ENCODE assay signal across 2 cellular contexts in the genomic region with DNA sequence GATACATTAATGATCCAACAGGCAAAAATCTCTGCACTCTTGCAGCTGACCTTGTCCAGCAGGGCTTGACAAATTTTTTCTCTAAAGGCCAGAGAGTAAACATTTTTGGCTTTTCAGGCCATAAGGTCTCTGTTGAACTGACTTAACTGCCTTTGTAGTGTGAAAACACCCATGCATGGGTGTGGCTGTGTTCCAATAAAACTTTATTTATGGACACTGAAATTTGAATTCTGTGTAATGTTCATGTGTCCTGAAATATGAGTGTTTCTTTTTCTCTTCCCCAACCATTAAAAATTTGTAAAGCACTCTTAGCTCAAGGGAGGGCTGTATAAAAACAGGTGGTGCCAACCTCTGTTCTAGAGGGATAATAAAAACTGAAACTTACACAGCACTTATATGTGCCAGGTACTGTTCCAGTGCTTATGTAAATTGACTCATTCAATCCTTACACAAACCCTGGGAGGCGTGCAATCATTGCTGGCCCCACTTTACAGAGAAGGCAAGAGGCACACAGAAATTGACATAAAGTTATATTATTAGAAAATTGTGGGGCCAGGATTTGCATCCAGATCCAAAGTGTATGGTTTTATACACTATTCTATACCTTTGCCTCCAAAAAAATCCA.
TF ChIP-seq lines count a peak whose summit lies in the region.

No MANE protein-coding gene starts in this region.

TF ChIP-seq in HEK293, 187 proteins besides CTCF, POLR2A, EP300 and RAD21 (continued from another document):
- TF ChIP-seq, protein P1, sequence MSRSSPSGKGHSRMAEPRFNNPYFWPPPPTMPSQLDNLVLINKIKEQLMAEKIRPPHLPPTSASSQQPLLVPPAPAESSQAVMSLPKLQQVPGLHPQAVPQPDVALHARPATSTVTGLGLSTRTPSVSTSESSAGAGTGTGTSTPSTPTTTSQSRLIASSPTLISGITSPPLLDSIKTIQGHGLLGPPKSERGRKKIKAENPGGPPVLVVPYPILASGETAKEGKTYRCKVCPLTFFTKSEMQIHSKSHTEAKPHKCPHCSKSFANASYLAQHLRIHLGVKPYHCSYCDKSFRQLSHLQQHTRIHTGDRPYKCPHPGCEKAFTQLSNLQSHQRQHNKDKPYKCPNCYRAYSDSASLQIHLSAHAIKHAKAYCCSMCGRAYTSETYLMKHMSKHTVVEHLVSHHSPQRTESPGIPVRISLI (tag by site-specific recombination; IDR thresholded peaks at IDR 0.05): no peak
- TF ChIP-seq, protein P2, sequence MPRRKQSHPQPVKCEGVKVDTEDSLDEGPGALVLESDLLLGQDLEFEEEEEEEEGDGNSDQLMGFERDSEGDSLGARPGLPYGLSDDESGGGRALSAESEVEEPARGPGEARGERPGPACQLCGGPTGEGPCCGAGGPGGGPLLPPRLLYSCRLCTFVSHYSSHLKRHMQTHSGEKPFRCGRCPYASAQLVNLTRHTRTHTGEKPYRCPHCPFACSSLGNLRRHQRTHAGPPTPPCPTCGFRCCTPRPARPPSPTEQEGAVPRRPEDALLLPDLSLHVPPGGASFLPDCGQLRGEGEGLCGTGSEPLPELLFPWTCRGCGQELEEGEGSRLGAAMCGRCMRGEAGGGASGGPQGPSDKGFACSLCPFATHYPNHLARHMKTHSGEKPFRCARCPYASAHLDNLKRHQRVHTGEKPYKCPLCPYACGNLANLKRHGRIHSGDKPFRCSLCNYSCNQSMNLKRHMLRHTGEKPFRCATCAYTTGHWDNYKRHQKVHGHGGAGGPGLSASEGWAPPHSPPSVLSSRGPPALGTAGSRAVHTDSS (tag by site-specific recombination; IDR thresholded peaks at IDR 0.05): no peak
- TF ChIP-seq ZNF626 (tag by site-specific recombination; IDR thresholded peaks at IDR 0.05): no peak
- TF ChIP-seq ZNF785 (tag by site-specific recombination; IDR thresholded peaks at IDR 0.05): no peak
- TF ChIP-seq ZNF121 (tag by site-specific recombination; IDR thresholded peaks at IDR 0.05): no peak
- TF ChIP-seq KLF1 (tag by site-specific recombination; IDR thresholded peaks at IDR 0.05): peak; percentile 72
- TF ChIP-seq, protein P3, sequence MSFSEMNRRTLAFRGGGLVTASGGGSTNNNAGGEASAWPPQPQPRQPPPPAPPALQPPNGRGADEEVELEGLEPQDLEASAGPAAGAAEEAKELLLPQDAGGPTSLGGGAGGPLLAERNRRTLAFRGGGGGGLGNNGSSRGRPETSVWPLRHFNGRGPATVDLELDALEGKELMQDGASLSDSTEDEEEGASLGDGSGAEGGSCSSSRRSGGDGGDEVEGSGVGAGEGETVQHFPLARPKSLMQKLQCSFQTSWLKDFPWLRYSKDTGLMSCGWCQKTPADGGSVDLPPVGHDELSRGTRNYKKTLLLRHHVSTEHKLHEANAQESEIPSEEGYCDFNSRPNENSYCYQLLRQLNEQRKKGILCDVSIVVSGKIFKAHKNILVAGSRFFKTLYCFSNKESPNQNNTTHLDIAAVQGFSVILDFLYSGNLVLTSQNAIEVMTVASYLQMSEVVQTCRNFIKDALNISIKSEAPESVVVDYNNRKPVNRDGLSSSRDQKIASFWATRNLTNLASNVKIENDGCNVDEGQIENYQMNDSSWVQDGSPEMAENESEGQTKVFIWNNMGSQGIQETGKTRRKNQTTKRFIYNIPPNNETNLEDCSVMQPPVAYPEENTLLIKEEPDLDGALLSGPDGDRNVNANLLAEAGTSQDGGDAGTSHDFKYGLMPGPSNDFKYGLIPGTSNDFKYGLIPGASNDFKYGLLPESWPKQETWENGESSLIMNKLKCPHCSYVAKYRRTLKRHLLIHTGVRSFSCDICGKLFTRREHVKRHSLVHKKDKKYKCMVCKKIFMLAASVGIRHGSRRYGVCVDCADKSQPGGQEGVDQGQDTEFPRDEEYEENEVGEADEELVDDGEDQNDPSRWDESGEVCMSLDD (tag by site-specific recombination; IDR thresholded peaks at IDR 0.05): no peak
- TF ChIP-seq, protein P4, sequence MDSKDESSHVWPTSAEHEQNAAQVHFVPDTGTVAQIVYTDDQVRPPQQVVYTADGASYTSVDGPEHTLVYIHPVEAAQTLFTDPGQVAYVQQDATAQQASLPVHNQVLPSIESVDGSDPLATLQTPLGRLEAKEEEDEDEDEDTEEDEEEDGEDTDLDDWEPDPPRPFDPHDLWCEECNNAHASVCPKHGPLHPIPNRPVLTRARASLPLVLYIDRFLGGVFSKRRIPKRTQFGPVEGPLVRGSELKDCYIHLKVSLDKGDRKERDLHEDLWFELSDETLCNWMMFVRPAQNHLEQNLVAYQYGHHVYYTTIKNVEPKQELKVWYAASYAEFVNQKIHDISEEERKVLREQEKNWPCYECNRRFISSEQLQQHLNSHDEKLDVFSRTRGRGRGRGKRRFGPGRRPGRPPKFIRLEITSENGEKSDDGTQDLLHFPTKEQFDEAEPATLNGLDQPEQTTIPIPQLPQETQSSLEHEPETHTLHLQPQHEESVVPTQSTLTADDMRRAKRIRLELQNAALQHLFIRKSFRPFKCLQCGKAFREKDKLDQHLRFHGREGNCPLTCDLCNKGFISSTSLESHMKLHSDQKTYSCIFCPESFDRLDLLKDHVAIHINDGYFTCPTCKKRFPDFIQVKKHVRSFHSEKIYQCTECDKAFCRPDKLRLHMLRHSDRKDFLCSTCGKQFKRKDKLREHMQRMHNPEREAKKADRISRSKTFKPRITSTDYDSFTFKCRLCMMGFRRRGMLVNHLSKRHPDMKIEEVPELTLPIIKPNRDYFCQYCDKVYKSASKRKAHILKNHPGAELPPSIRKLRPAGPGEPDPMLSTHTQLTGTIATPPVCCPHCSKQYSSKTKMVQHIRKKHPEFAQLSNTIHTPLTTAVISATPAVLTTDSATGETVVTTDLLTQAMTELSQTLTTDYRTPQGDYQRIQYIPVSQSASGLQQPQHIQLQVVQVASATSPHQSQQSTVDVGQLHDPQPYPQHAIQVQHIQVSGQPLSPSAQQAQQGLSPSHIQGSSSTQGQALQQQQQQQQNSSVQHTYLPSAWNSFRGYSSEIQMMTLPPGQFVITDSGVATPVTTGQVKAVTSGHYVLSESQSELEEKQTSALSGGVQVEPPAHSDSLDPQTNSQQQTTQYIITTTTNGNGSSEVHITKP (tag by site-specific recombination; IDR thresholded peaks at IDR 0.05): no peak

TF ChIP-seq in GM12878, 131 proteins besides CTCF, POLR2A, EP300 and RAD21 (continued from another document):
- TF ChIP-seq, protein P5, sequence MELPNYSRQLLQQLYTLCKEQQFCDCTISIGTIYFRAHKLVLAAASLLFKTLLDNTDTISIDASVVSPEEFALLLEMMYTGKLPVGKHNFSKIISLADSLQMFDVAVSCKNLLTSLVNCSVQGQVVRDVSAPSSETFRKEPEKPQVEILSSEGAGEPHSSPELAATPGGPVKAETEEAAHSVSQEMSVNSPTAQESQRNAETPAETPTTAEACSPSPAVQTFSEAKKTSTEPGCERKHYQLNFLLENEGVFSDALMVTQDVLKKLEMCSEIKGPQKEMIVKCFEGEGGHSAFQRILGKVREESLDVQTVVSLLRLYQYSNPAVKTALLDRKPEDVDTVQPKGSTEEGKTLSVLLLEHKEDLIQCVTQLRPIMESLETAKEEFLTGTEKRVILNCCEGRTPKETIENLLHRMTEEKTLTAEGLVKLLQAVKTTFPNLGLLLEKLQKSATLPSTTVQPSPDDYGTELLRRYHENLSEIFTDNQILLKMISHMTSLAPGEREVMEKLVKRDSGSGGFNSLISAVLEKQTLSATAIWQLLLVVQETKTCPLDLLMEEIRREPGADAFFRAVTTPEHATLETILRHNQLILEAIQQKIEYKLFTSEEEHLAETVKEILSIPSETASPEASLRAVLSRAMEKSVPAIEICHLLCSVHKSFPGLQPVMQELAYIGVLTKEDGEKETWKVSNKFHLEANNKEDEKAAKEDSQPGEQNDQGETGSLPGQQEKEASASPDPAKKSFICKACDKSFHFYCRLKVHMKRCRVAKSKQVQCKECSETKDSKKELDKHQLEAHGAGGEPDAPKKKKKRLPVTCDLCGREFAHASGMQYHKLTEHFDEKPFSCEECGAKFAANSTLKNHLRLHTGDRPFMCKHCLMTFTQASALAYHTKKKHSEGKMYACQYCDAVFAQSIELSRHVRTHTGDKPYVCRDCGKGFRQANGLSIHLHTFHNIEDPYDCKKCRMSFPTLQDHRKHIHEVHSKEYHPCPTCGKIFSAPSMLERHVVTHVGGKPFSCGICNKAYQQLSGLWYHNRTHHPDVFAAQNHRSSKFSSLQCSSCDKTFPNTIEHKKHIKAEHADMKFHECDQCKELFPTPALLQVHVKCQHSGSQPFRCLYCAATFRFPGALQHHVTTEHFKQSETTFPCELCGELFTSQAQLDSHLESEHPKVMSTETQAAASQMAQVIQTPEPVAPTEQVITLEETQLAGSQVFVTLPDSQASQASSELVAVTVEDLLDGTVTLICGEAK (IDR thresholded peaks at IDR 0.05; ENCODE audit: borderline replicate concordance): 0 out of 2 replicates have a peak, but pooled peaks have one; percentile 28
TF ChIP-seq in GM12878: peak in this region for 1.
